ENCODE assay signal across 11 cellular contexts in the genomic region with DNA sequence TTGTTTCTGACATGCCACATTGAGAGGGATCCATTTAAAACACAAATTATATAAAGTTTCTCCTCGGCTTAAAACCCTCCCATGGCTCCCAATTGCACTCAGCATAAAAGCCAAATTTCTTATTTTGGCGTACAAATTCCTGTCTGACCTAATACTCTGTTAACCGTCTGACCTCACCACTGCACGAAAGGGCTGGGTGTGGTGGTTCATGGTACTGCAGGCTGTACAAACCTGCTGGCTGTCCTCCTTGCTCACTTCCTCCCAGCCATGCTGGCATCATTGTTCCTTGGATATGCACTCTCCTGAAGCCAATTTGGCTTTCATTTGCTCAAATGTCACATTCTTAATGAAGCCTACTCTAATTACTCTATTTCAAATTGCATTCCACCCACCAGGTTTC.
DNase-seq lines count a peak whose midpoint lies in the region; ATAC-seq and TF ChIP-seq lines count a peak whose summit lies in the region.
"Had no signal": no experiment of that assay in that cellular context is flagged by ENCODE, and none has a peak within 500 bp of the region (broad histone marks: within the 10 kb centered on the region; RNA-seq: fewer than 3 reads in every experiment).

No MANE protein-coding gene starts in this region.

- ATAC-seq in GM18519 (IDR thresholded peaks at IDR 0.05; ENCODE audit: low FRiP score, unreplicated experiment), result peak; percentile 49
- ATAC-seq: foreskin keratinocyte had no signal

- no peak overlapping the region for H3K27ac ChIP-seq in C4-2B
- H3K27ac ChIP-seq: foreskin keratinocyte, upper lobe of left lung had no signal

- H3K27ac Mint-ChIP-seq in CD14-positive monocyte, result no peak overlapping the region

- TF ChIP-seq CTCF in C4-2B (conservative IDR thresholded peaks at IDR 0.05), result peak; percentile 42
- no peak for TF ChIP-seq CTCF in CD14-positive monocyte (IDR thresholded peaks at IDR 0.05)

- DNase-seq in RPMI7951 (ENCODE audit: low read depth), result peak; percentile 6
- DNase-seq in iPS-NIHi7 (ENCODE audit: extremely low spot score), result peak; percentile 42
- no peak for DNase-seq in LoVo (ENCODE audit: low spot score)
- no peak for DNase-seq in activated CD8-positive, alpha-beta memory T cell treated with anti-CD3 and anti-CD28 coated beads for 24 hours
- no peak for DNase-seq in posterior cingulate gyrus
- no peak for DNase-seq in CD14-positive monocyte (ENCODE audit: low spot score)
- DNase-seq: activated effector memory CD4-positive, alpha-beta T cell treated with anti-CD3 and anti-CD28 coated beads, Interleukin-2, amount 50 U/mL, for 16 hours; foreskin keratinocyte; upper lobe of left lung had no signal

- H3K27me3 Mint-ChIP-seq in CD14-positive monocyte (ENCODE audit: low read depth in 3 of 3), result peaks cover 2 to 8% (median 2%) of the 10 kb centered on the region in 3 donors

- intact Hi-C loops in posterior cingulate gyrus (cut with DNase I) (no loop called here), CD14-positive monocyte (cut with micrococcal nuclease) (no loop called here)

- H3K4me1 Mint-ChIP-seq in CD14-positive monocyte, result no peaks in the 10 kb centered on the region

- H3K4me3 Mint-ChIP-seq in CD14-positive monocyte, result no peak overlapping the region

- no peaks in the 10 kb centered on the region for H3K36me3 Mint-ChIP-seq in CD14-positive monocyte

- peaks cover 0 to 8% (median 5%) of the 10 kb centered on the region in 7 donors for H3K9me3 Mint-ChIP-seq in CD14-positive monocyte

Comparison
In these comparisons a context has a peak if more than half of its experiments do, and no peak if none do; other contexts are left out.
1. DNase-seq: peak in RPMI7951 (single experiment) and iPS-NIHi7 (single experiment); none in LoVo (single experiment), activated CD8-positive, alpha-beta memory T cell treated with anti-CD3 and anti-CD28 coated beads for 24 hours (single experiment), posterior cingulate gyrus (0 of 10) and CD14-positive monocyte (single experiment).